In the genomic region with DNA sequence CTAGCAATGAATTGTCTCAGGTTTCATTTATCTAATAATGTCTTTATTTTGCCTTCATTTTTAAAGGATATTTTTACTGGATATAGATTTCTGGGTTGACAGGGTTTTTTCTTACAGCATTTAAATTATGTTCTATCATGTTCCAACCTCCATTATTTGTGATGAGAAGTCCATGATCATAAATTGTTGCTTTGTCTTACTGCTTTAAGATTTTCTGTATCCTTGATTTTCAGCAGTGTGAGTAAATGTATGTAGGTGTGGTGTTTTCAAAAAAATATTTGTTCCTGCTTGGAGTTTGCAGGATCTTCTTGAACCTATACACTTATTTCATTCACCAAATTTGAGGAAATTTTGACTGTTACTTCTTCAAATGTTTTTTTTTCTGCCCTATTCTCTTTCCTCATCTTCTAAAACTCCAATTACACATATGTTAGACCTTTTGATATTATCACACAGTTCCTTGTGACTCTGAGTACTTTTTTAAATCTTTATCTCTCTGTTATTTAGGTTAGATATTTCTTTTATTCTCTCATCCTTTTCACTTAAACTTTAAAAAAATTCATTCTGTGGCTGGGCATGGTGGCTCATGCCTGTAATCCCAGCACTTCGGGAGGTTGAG, we compare ENCODE assay signal across 8 cellular contexts.
"Had no signal": no experiment of that assay in that cellular context is flagged by ENCODE, and none has a peak within 500 bp of the region (broad histone marks: within the 10 kb centered on the region; RNA-seq: fewer than 3 reads in every experiment).

No MANE protein-coding gene starts in this region.

- H3K27ac ChIP-seq: HL-60, KMS-11 had no signal

- H3K4me3 ChIP-seq: K562 had no signal

- H3K27ac Mint-ChIP-seq: IgD-negative memory B cell had no signal

- H3K4me3 Mint-ChIP-seq: IgD-negative memory B cell had no signal

- ATAC-seq: HepG2, K562 had no signal

- DNase-seq: IMR-90, KBM-7, KG1 had no signal
